In the genomic region with DNA sequence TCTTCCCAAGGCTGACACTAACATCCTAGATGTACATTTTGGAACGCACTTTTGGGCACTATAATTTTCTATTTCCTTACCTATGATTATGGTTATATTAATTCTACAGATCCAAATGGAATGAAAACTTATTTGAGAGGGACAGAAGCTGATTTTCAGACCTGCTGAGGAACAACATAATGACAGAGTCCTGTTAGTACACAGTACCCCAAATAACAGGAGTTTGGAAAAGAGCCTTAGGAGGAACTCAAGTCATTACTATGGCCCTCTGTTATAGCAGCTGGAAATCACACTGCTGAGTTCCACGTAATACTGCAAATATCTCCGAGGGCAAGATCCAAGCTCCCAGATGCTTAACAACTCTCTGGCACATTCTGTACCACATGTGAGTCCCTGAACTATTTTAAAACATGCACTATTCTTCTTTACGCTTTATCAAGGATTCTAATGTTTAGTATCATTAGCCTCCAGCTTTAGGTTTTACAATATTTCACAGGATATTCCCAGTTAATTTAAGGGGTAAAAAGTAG, we compare ENCODE assay signal across 25 cellular contexts.
A peak's percentile ranks its signal among the peaks of the same experiment; 100 is the strongest.
DNase-seq lines count a peak whose midpoint lies in the region; ATAC-seq and TF ChIP-seq lines count a peak whose summit lies in the region.
"Had no signal": no experiment of that assay in that cellular context is flagged by ENCODE, and none has a peak within 500 bp of the region (broad histone marks: within the 10 kb centered on the region; RNA-seq: fewer than 3 reads in every experiment).

No MANE protein-coding gene starts in this region.

- H3K4me3 Mint-ChIP-seq in activated naive CD4-positive, alpha-beta T cell treated with anti-CD3 and anti-CD28 coated beads for 36 hours: no peak overlapping the region
- H3K4me3 Mint-ChIP-seq: activated naive CD8-positive, alpha-beta T cell; dendritic cell treated with granulocyte-macrophage colony-stimulating factor and Interleukin-4, amounts not matched to agents 40 ng/mL and 50 ng/mL, for 4 days; endodermal cell; memory B cell had no signal

- WGBS in tibial nerve, 2 donors: 70% methylated on average over 4 of the region's 4 CpGs

- TF ChIP-seq CTCF in fibroblast of mammary gland (conservative IDR thresholded peaks at IDR 0.05; ENCODE audit: control insufficient read depth, insufficient read depth, low read depth, low read length) (no peak), left lung (IDR thresholded peaks at IDR 0.05) (no peak), tibial nerve (IDR thresholded peaks at IDR 0.05) (no peak)

- CTCF ChIA-PET in activated naive CD4-positive, alpha-beta T cell treated with anti-CD3 and anti-CD28 coated beads for 36 hours (lab: Charles Lee): no interaction called here

- H3K27ac ChIP-seq in left lung: no peak overlapping the region
- peak overlapping the region; percentile 76 for H3K27ac ChIP-seq in substantia nigra (ENCODE audit: low read depth, low read length, poor library complexity, severe bottlenecking)
- no peak overlapping the region for H3K27ac ChIP-seq in tibial nerve
- H3K27ac ChIP-seq: C4-2B, gastrocnemius medialis, WERI-Rb-1 had no signal

- no peaks in the 10 kb centered on the region for H3K4me1 Mint-ChIP-seq in activated naive CD4-positive, alpha-beta T cell treated with anti-CD3 and anti-CD28 coated beads for 36 hours (ENCODE audit: low read depth)
- H3K4me1 Mint-ChIP-seq: memory B cell had no signal

- H3K9me3 ChIP-seq in left lung (no peaks in the 10 kb centered on the region), tibial nerve (no peaks in the 10 kb centered on the region)
- H3K9me3 ChIP-seq: Caco-2, gastrocnemius medialis had no signal

- peak; percentile 39 for ATAC-seq in left lung
- ATAC-seq: esophagus mucosa, HepG2, sciatic nerve had no signal

- H3K27me3 Mint-ChIP-seq in activated naive CD4-positive, alpha-beta T cell treated with anti-CD3 and anti-CD28 coated beads for 36 hours (ENCODE audit: low read depth): no peaks in the 10 kb centered on the region
- H3K27me3 Mint-ChIP-seq: activated naive CD8-positive, alpha-beta T cell; dendritic cell treated with granulocyte-macrophage colony-stimulating factor and Interleukin-4, amounts not matched to agents 40 ng/mL and 50 ng/mL, for 4 days had no signal

- H3K36me3 ChIP-seq in left lung: no peaks in the 10 kb centered on the region
- no peaks in the 10 kb centered on the region for H3K36me3 ChIP-seq in tibial nerve
- H3K36me3 ChIP-seq: gastrocnemius medialis, WERI-Rb-1 had no signal

- peaks cover 6% of the 10 kb centered on the region for H3K9me3 Mint-ChIP-seq in activated naive CD4-positive, alpha-beta T cell treated with anti-CD3 and anti-CD28 coated beads for 36 hours
- H3K9me3 Mint-ChIP-seq: endodermal cell, memory B cell had no signal

- H3K36me3 Mint-ChIP-seq in activated naive CD4-positive, alpha-beta T cell treated with anti-CD3 and anti-CD28 coated beads for 36 hours (ENCODE audit: low read depth): no peaks in the 10 kb centered on the region
- H3K36me3 Mint-ChIP-seq: activated naive CD8-positive, alpha-beta T cell; memory B cell had no signal

- intact Hi-C loops in left lung (cut with DNase I): no loop called here
- intact Hi-C loops in activated naive CD4-positive, alpha-beta T cell treated with anti-CD3 and anti-CD28 coated beads for 36 hours (cut with micrococcal nuclease): no loop called here

- no peak for TF ChIP-seq EP300 in tibial nerve (IDR thresholded peaks at IDR 0.05)

- H3K27me3 ChIP-seq in left lung (no peaks in the 10 kb centered on the region), tibial nerve (no peaks in the 10 kb centered on the region)
- H3K27me3 ChIP-seq: gastrocnemius medialis had no signal

- H3K4me3 ChIP-seq in fibroblast of mammary gland (ENCODE audit: control insufficient read depth, low read depth, low read length): no peak overlapping the region
- no peak overlapping the region for H3K4me3 ChIP-seq in left lung
- no peak overlapping the region for H3K4me3 ChIP-seq in tibial nerve
- H3K4me3 ChIP-seq: gastrocnemius medialis had no signal

- H3K4me1 ChIP-seq in left lung: no peaks in the 10 kb centered on the region
- peaks cover 0 to 6% (median 0%) of the 10 kb centered on the region in 4 donors for H3K4me1 ChIP-seq in tibial nerve
- H3K4me1 ChIP-seq: Caco-2, gastrocnemius medialis had no signal

- H3K27ac Mint-ChIP-seq in activated naive CD4-positive, alpha-beta T cell treated with anti-CD3 and anti-CD28 coated beads for 36 hours: no peak overlapping the region
- H3K27ac Mint-ChIP-seq: activated naive CD8-positive, alpha-beta T cell; dendritic cell treated with granulocyte-macrophage colony-stimulating factor and Interleukin-4, amounts not matched to agents 40 ng/mL and 50 ng/mL, for 4 days; endodermal cell; memory B cell; progenitor cell of endocrine pancreas had no signal

- no peak for TF ChIP-seq POLR2A in tibial nerve (IDR thresholded peaks at IDR 0.05)

- DNase-seq in LHCN-M2 (ENCODE audit: low read depth) (peak; percentile 7), fibroblast of mammary gland (ENCODE audit: low read depth) (peak; percentile 69), left lung (no peak), substantia nigra (lab: John Stamatoyannopoulos, UW) (peak in 1 of 49 donors; percentile 26), tibial nerve (ENCODE audit: low spot score in 2 of 2) (no peak), cortex of kidney (lab: John Stamatoyannopoulos, UW) (no peak)
- no peak for DNase-seq in activated naive CD4-positive, alpha-beta T cell treated with anti-CD3 and anti-CD28 coated beads for 36 hours
- DNase-seq: activated CD4-positive, alpha-beta T cell treated with anti-CD3 and anti-CD28 coated beads for 48 hours; activated CD8-positive, alpha-beta memory T cell treated with anti-CD3 and anti-CD28 coated beads for 24 hours; aorta; Caco-2; endodermal cell; gastrocnemius medialis; NCI-H1436 treated with DMSO at 0.1 percent for 48 hours; stimulated activated CD4-positive, alpha-beta T cell treated with anti-CD3 and anti-CD28 coated beads, Interleukin-4, amount 100 ng/mL, for 1 hour; trophoblast cell; WERI-Rb-1 had no signal

Comparison
In these comparisons a context has a peak if more than half of its experiments do, and no peak if none do; other contexts are left out.
1. DNase-seq: peak in LHCN-M2 (single experiment) and fibroblast of mammary gland (single experiment); none in left lung (0 of 2), activated naive CD4-positive, alpha-beta T cell treated with anti-CD3 and anti-CD28 coated beads for 36 hours (single experiment), tibial nerve (0 of 2) and cortex of kidney (single experiment).